ENCODE assay signal across 24 cellular contexts in the genomic region with DNA sequence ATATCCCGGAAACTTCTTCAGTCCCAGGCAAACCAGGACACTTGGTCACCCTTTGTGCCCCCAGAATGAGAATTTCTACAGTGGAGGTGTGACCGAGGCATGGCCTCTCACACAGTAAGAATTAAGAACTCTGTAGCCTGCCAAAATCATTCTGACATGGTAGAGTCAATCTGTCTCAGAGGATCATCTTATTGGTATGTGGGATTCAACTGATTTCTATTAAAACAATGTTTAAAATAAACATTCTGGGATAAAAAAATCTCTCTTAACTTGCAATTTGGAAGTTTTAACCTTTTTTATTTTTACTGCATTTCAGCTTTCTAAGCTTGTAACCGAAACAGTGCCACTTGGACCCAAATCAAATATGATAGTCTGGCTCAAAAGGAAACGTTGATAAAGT.
DNase-seq lines count a peak whose midpoint lies in the region; TF ChIP-seq lines count a peak whose summit lies in the region.
"Had no signal": no experiment of that assay in that cellular context is flagged by ENCODE, and none has a peak within 500 bp of the region (broad histone marks: within the 10 kb centered on the region; RNA-seq: fewer than 3 reads in every experiment).

No MANE protein-coding gene starts in this region.

- no peak for TF ChIP-seq CTCF in CD14-positive monocyte (IDR thresholded peaks at IDR 0.05)

- no peaks in the 10 kb centered on the region for H3K27me3 Mint-ChIP-seq in CD14-positive monocyte (ENCODE audit: low read depth in 3 of 3)
- H3K27me3 Mint-ChIP-seq: activated CD4-positive, alpha-beta memory T cell treated with anti-CD3 and anti-CD28 coated beads for 36 hours; natural killer cell treated with Interleukin-12 subunit alpha and Interleukin-12 subunit beta and Interleukin-15 and Interleukin-18, amount 100 ng/mL, for 72 hours; stimulated activated naive CD8-positive, alpha-beta T cell treated with anti-CD3 and anti-CD28 coated beads, Interleukin-15, Interleukin-2, amounts not matched to agents 100 ng/mL and 50 ng/mL, for 24 hours had no signal

- H3K27ac Mint-ChIP-seq in CD14-positive monocyte, result no peak overlapping the region
- H3K27ac Mint-ChIP-seq: activated CD4-positive, alpha-beta memory T cell treated with anti-CD3 and anti-CD28 coated beads for 36 hours; natural killer cell treated with Interleukin-12 subunit alpha and Interleukin-12 subunit beta and Interleukin-15 and Interleukin-18, amount 100 ng/mL, for 72 hours; stimulated activated naive CD8-positive, alpha-beta T cell treated with anti-CD3 and anti-CD28 coated beads, Interleukin-15, Interleukin-2, amounts not matched to agents 100 ng/mL and 50 ng/mL, for 24 hours; WTC11 had no signal

- no peak overlapping the region for H3K4me3 Mint-ChIP-seq in CD14-positive monocyte
- H3K4me3 Mint-ChIP-seq: activated CD4-positive, alpha-beta memory T cell treated with anti-CD3 and anti-CD28 coated beads for 36 hours; natural killer cell treated with Interleukin-12 subunit alpha and Interleukin-12 subunit beta and Interleukin-15 and Interleukin-18, amount 100 ng/mL, for 72 hours; stimulated activated naive CD8-positive, alpha-beta T cell treated with anti-CD3 and anti-CD28 coated beads, Interleukin-15, Interleukin-2, amounts not matched to agents 100 ng/mL and 50 ng/mL, for 24 hours; WTC11 had no signal

- H3K9me3 Mint-ChIP-seq in CD14-positive monocyte, result peaks cover 2 to 9% (median 3%) of the 10 kb centered on the region in 7 donors
- H3K9me3 Mint-ChIP-seq: activated CD4-positive, alpha-beta memory T cell treated with anti-CD3 and anti-CD28 coated beads for 36 hours; stimulated activated naive CD8-positive, alpha-beta T cell treated with anti-CD3 and anti-CD28 coated beads, Interleukin-15, Interleukin-2, amounts not matched to agents 100 ng/mL and 50 ng/mL, for 24 hours had no signal

- no peaks in the 10 kb centered on the region for H3K36me3 Mint-ChIP-seq in CD14-positive monocyte
- H3K36me3 Mint-ChIP-seq: activated CD4-positive, alpha-beta memory T cell treated with anti-CD3 and anti-CD28 coated beads for 36 hours; natural killer cell treated with Interleukin-12 subunit alpha and Interleukin-12 subunit beta and Interleukin-15 and Interleukin-18, amount 100 ng/mL, for 72 hours; WTC11 had no signal

- intact Hi-C loops in CD14-positive monocyte (cut with micrococcal nuclease), result no loop called here

- no peaks in the 10 kb centered on the region for H3K4me1 Mint-ChIP-seq in CD14-positive monocyte

- DNase-seq in GM04504 (ENCODE audit: low read depth), result peak; percentile 55
- peak; percentile 26 for DNase-seq in amniotic stem cell (lab: John Stamatoyannopoulos, UW)
- peak; percentile 56 for DNase-seq in fibroblast of the conjunctiva (ENCODE audit: low read depth)
- DNase-seq in activated CD4-positive, alpha-beta T cell treated with anti-CD3 and anti-CD28 coated beads for 48 hours, result no peak
- no peak for DNase-seq in stimulated activated CD4-positive, alpha-beta T cell treated with anti-CD3 and anti-CD28 coated beads, Interleukin-4, amount 100 ng/mL, for 24 hours
- no peak for DNase-seq in HuH-7.5 (ENCODE audit: low spot score)
- DNase-seq in CD14-positive monocyte (ENCODE audit: low spot score), result no peak
- DNase-seq: activated CD4-positive, alpha-beta memory T cell treated with anti-CD3 and anti-CD28 coated beads for 36 hours; amygdala; C1 segment of cervical spinal cord; central memory CD4-positive, alpha-beta T cell; heart left ventricle; Kasumi-1; left lung; midbrain; NCI-H1092; NCI-H2029; NCI-H446; small intestine; stimulated activated CD4-positive, alpha-beta T cell treated with anti-CD3 and anti-CD28 coated beads, Interleukin-4, amount 100 ng/mL, for 1 hour; upper lobe of left lung had no signal

Comparison
In these comparisons a context has a peak if more than half of its experiments do, and no peak if none do; other contexts are left out.
1. DNase-seq: peak in GM04504 (single experiment), amniotic stem cell (single experiment) and fibroblast of the conjunctiva (single experiment); none in activated CD4-positive, alpha-beta T cell treated with anti-CD3 and anti-CD28 coated beads for 48 hours (single experiment), stimulated activated CD4-positive, alpha-beta T cell treated with anti-CD3 and anti-CD28 coated beads, Interleukin-4, amount 100 ng/mL, for 24 hours (single experiment), HuH-7.5 (single experiment) and CD14-positive monocyte (single experiment).